Comparison of ENCODE assay signal across 8 cellular contexts in the genomic region with DNA sequence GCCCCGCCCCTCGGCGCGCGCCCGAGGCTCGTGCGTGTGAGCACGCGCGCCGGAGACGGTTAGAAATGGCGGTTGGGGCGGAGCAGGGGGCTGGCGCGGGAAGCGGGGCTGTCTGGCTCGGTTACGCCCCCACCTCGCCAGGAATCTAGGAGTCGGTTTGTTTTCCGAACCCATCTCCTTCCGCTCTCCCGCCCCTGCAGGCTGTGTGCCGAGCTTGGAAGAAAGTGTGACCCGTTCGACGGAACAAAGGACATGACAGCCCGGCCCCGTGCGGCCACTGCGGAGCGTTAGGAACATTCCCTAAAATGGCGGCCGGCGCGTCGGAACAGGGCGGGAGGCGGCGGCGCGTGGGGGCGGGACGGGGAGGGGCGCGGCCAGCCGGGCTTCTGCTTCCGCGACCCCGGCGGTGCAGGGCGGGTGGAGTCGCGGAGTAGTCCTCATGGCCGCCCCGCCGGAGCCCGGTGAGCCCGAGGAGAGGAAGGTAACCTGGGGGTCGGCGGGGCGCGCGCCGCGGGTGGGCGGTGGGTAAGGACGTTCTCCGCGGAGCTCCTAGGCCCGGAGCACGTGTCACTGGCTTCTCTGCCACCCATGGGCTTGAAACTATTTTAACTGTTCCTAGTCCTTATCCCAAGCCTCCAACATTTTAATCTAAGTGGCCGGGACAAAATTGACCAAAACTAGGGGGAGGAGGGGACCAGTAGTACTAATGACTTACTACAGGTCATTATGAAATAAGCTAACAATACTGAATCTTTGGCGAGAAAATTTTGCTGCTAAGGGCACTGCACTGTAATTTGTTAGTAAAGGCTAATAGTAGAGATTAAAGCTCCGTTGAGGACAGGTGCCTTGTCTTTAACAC. TPM values are rescaled to one million over a fixed set of nuclear protein-coding genes. Genes with fewer than 3 reads are reported as not detected.
DNase-seq lines count a peak whose midpoint lies in the region; ATAC-seq and TF ChIP-seq lines count a peak whose summit lies in the region.

A gene with protein sequence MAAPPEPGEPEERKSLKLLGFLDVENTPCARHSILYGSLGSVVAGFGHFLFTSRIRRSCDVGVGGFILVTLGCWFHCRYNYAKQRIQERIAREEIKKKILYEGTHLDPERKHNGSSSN (plus strand): TSS at position 383 of the 859 bp plus-strand sequence. CDS start 57 bp downstream, at position 440.

- no peaks in the 10 kb centered on the region for H4K20me1 ChIP-seq in KMS-11 (ENCODE audit: insufficient read depth)

- H3K9me3 ChIP-seq in RWPE2 (ENCODE audit: severe bottlenecking), result no peaks in the 10 kb centered on the region
- H3K9me3 ChIP-seq in neuron (ENCODE audit: low read length), result no peaks in the 10 kb centered on the region
- H3K9me3 ChIP-seq in subcutaneous abdominal adipose tissue (ENCODE audit: control insufficient read depth in 5 of 5, low read length in 5 of 5), result no peaks in the 10 kb centered on the region

- peaks cover 46% of the 10 kb centered on the region; the same call in 1 of the 2 replicates for H3K79me2 ChIP-seq in KMS-11 (ENCODE audit: insufficient read depth, low read depth)

- TF ChIP-seq CTCF in KMS-11 (conservative IDR thresholded peaks at IDR 0.05; ENCODE audit: low read depth, low read length) (no peak), RWPE2 (IDR thresholded peaks at IDR 0.05; ENCODE audit: poor library complexity, severe bottlenecking) (no peak), foreskin fibroblast (IDR thresholded peaks at IDR 0.05; ENCODE audit: low read depth, low read length) (no peak)

- H3K9ac ChIP-seq in KMS-11 (peak within 1 kb of the TSS; percentile 99), subcutaneous abdominal adipose tissue (ENCODE audit: low read length in 5 of 5) (peak within 1 kb of the TSS; percentile 40 to 89 (median 85))

- peak; percentile 67 for ATAC-seq in GM21737 (IDR thresholded peaks at IDR 0.05; ENCODE audit: unreplicated experiment)
- ATAC-seq in RWPE2 (ENCODE audit: low read depth), result peak; percentile 66

- H3K4me2 ChIP-seq in KMS-11, result peak within 1 kb of the TSS; percentile 96

- H3K27ac ChIP-seq in KMS-11, result peak within 1 kb of the TSS; percentile 100
- H3K27ac ChIP-seq in RWPE2 (ENCODE audit: poor library complexity, severe bottlenecking), result peak within 1 kb of the TSS; percentile 94
- peak within 1 kb of the TSS; percentile 95 for H3K27ac ChIP-seq in subcutaneous abdominal adipose tissue (ENCODE audit: low read depth, low read length)

- peaks cover 51% of the 10 kb centered on the region for H3K4me1 ChIP-seq in KMS-11 (ENCODE audit: low read depth, poor library complexity, severe bottlenecking)
- peaks cover 9% of the 10 kb centered on the region for H3K4me1 ChIP-seq in RWPE2 (ENCODE audit: insufficient read depth, poor library complexity, severe bottlenecking)
- H3K4me1 ChIP-seq in neuron (ENCODE audit: insufficient read depth, low read length), result peaks cover 20% of the 10 kb centered on the region
- peaks cover 0 to 26% (median 19%) of the 10 kb centered on the region in 5 donors for H3K4me1 ChIP-seq in subcutaneous abdominal adipose tissue (ENCODE audit: control insufficient read depth in 5 of 5, insufficient read depth in 5 of 5, low read length in 5 of 5)

- H2AFZ ChIP-seq in KMS-11 (ENCODE audit: low read depth) (peak within 1 kb of the TSS; percentile 63), neuron (ENCODE audit: low read depth, low read length) (peak within 1 kb of the TSS; percentile 6)

- DNase-seq in Daoy (ENCODE audit: low read depth) (peak; percentile 96), RWPE2 (ENCODE audit: low spot score) (peak; percentile 73), activated gamma-delta T cell treated with Interleukin-2 at 50 U/mL for 16 hours (peak; percentile 87), foreskin fibroblast (peak; percentile 93 to 98)

- H3K27me3 ChIP-seq in KMS-11 (ENCODE audit: insufficient read depth, low read depth) (no peaks in the 10 kb centered on the region), RWPE2 (ENCODE audit: insufficient read depth, poor library complexity, severe bottlenecking) (no peaks in the 10 kb centered on the region), neuron (ENCODE audit: insufficient read depth, low read length) (no peaks in the 10 kb centered on the region), subcutaneous abdominal adipose tissue (ENCODE audit: control insufficient read depth in 5 of 5, insufficient read depth in 4 of 5, low read length in 5 of 5) (no peaks in the 10 kb centered on the region)

- H3K4me3 ChIP-seq in KMS-11 (IDR thresholded peaks at IDR 0.05; ENCODE audit: insufficient read depth, low read depth, low read length), result no peak within 1 kb of the TSS
- H3K4me3 ChIP-seq in RWPE2 (ENCODE audit: severe bottlenecking), result peak within 1 kb of the TSS; percentile 70
- peak within 1 kb of the TSS; percentile 74 to 79 for H3K4me3 ChIP-seq in foreskin fibroblast (ENCODE audit: low read depth in 1 of 2, low read length in 2 of 2)
- peak within 1 kb of the TSS; percentile 71 for H3K4me3 ChIP-seq in neuron (ENCODE audit: low read length)
- H3K4me3 ChIP-seq in subcutaneous abdominal adipose tissue (ENCODE audit: low read depth in 1 of 5, low read length in 5 of 5), result peak within 1 kb of the TSS; percentile 69 to 91 (median 75)

- H3K36me3 ChIP-seq in KMS-11 (ENCODE audit: insufficient read depth) (no peaks in the 10 kb centered on the region), RWPE2 (ENCODE audit: low read depth) (peaks cover 22% of the 10 kb centered on the region), neuron (ENCODE audit: insufficient read depth, low read length) (peaks cover 29% of the 10 kb centered on the region), subcutaneous abdominal adipose tissue (ENCODE audit: control insufficient read depth in 5 of 5, insufficient read depth in 5 of 5, low read length in 5 of 5) (peaks cover 0 to 11% (median 7%) of the 10 kb centered on the region in 5 donors)

RNA-seq across cellular contexts. Expression of the gene that starts here (rescaled TPM):
- 53.8 and 94.6 TPM in 2 replicates for total RNA-seq in Daoy (2014; rRNA removed; shearing (Covaris generic))
